18 cellular contexts compared by ENCODE assay signal in the genomic region with DNA sequence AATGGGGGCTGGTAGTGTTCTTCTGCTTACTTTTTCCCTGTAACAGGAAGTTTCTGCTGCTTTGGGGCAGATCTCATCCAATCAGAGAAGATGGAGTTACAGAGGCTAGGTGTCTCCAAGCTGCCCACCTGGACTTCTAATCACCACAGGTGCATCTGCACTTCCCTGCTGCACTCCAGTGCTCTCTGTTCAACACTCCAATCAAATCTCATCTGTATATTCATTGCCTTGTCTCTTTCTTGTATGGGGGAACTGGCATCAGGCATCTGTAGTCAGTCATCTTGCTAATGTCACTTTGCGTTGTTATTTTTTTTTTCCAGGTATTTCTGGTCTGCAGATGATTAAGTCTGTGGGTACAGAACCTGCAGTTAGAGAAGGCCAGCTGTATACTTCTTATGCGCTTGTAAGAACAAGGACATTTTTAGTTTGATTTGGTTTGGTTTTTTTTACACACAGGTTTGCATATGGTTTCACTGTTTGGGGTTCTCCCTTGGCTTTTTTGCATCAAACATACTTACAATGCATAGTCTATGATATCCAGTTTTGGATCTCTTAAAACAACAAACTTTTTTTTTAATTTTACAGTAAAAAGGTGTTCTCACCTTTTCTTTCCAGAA.
DNase-seq lines count a peak whose midpoint lies in the region; ATAC-seq and FAIRE-seq lines count a peak whose summit lies in the region.
"Had no signal": no experiment of that assay in that cellular context is flagged by ENCODE, and none has a peak within 500 bp of the region (broad histone marks: within the 10 kb centered on the region; RNA-seq: fewer than 3 reads in every experiment).

No MANE protein-coding gene starts in this region.

- ATAC-seq in GM18499 (IDR thresholded peaks at IDR 0.05; ENCODE audit: insufficient read depth, unreplicated experiment) (peak; percentile 79), GM19463 (IDR thresholded peaks at IDR 0.05; ENCODE audit: unreplicated experiment) (peak; percentile 88), HG02759 (IDR thresholded peaks at IDR 0.05; ENCODE audit: unreplicated experiment) (peak; percentile 84), HG03442 (IDR thresholded peaks at IDR 0.05; ENCODE audit: unreplicated experiment) (peak; percentile 74), sciatic nerve (no peak)
- ATAC-seq: activated naive CD8-positive, alpha-beta T cell treated with anti-CD3 and anti-CD28 coated beads, Interleukin-2, amount 50 U/mL, for 24 hours; mucosa of descending colon; stimulated activated effector memory CD8-positive, alpha-beta T cell treated with anti-CD3 and anti-CD28 coated beads, Interleukin-12 subunit alpha, Interleukin-12 subunit beta, amount 100 ng/mL, for 72 hours had no signal

- FAIRE-seq in frontal cortex (lab: Jason Lieb, UNC) = no peak

- intact Hi-C loops in sciatic nerve (cut with DNase I) = no loop called here

- DNase-seq in amygdala (lab: John Stamatoyannopoulos, UW) = no peak
- no peak for DNase-seq in NCI-H146 treated with DMSO at 0.1 percent for 48 hours (lab: John Stamatoyannopoulos, UW; ENCODE audit: unreplicated experiment)
- DNase-seq in sciatic nerve (ENCODE audit: low spot score) = no peak
- no peak for DNase-seq in frontal cortex (ENCODE audit: low spot score in 2 of 2)
- DNase-seq: activated CD4-positive, CD25-positive, alpha-beta regulatory T cell; activated naive CD8-positive, alpha-beta T cell treated with anti-CD3 and anti-CD28 coated beads, Interleukin-2, amount 50 U/mL, for 24 hours; Calu3; colonic mucosa; mucosa of descending colon; NCI-H1436 treated with DMSO at 0.1 percent for 48 hours; NK-92 treated with Interleukin-12 subunit alpha and Interleukin-12 subunit beta, amount 100 ng/mL, for 24 hours; stimulated activated CD4-positive, alpha-beta T cell treated with anti-CD3 and anti-CD28 coated beads, Interleukin-1b, Interleukin-23, amount 100 ng/mL, for 48 hours; uterus had no signal
